Comparison of ENCODE assay signal across 12 cellular contexts in genomic region chr2:122236152-122236892, GRCh38.
DNase-seq lines count a peak whose midpoint lies in the region; ATAC-seq and TF ChIP-seq lines count a peak whose summit lies in the region.
"Had no signal": no experiment of that assay in that cellular context is flagged by ENCODE, and none has a peak within 500 bp of the region (broad histone marks: within the 10 kb centered on the region; RNA-seq: fewer than 3 reads in every experiment).

No MANE protein-coding gene starts in this region.

- peaks cover 1% of the 10 kb centered on the region for H3K27me3 Mint-ChIP-seq in glutamatergic neuron (ENCODE audit: unreplicated experiment)

- peak overlapping the region; percentile 30 for H3K4me3 Mint-ChIP-seq in glutamatergic neuron (ENCODE audit: unreplicated experiment)
- H3K4me3 Mint-ChIP-seq: neural crest cell; T-helper 1 cell treated with Interleukin-12 subunit alpha and Interleukin-12 subunit beta and Interleukin-4 antibody, amounts not matched to agents 30 μg/mL and 1 μg/mL, for 36 hours; type B pancreatic cell had no signal

- no peaks in the 10 kb centered on the region for H3K4me1 ChIP-seq in esophagus squamous epithelium

- DNase-seq in 8988T: peak; percentile 76
- peak; percentile 27 for DNase-seq in HPDE6-E6E7 (ENCODE audit: extremely low spot score)
- DNase-seq in SW480 (ENCODE audit: low spot score): peak; percentile 43
- DNase-seq in glutamatergic neuron: no peak
- DNase-seq in esophagus squamous epithelium (lab: John Stamatoyannopoulos, UW): no peak
- DNase-seq in activated CD4-positive, alpha-beta T cell treated with anti-CD3 and anti-CD28 coated beads for 4 hours: no peak
- no peak for DNase-seq in ecto neural progenitor cell (ENCODE audit: low spot score)
- DNase-seq: NCI-H2227 treated with DMSO at 0.1 percent for 48 hours had no signal

- peak overlapping the region; percentile 56 for H3K27ac Mint-ChIP-seq in glutamatergic neuron (ENCODE audit: unreplicated experiment)
- H3K27ac Mint-ChIP-seq: T-helper 1 cell treated with Interleukin-12 subunit alpha and Interleukin-12 subunit beta and Interleukin-4 antibody, amounts not matched to agents 30 μg/mL and 1 μg/mL, for 36 hours; type B pancreatic cell had no signal

- TF ChIP-seq POLR2A in esophagus squamous epithelium (IDR thresholded peaks at IDR 0.05): no peak

- intact Hi-C loops in esophagus squamous epithelium (cut with DNase I): no loop called here

- no peak overlapping the region for H3K27ac ChIP-seq in esophagus squamous epithelium

- peaks cover 11% of the 10 kb centered on the region for H3K9me3 Mint-ChIP-seq in glutamatergic neuron (ENCODE audit: unreplicated experiment)
- H3K9me3 Mint-ChIP-seq: neural crest cell; T-helper 1 cell treated with Interleukin-12 subunit alpha and Interleukin-12 subunit beta and Interleukin-4 antibody, amounts not matched to agents 30 μg/mL and 1 μg/mL, for 36 hours; type B pancreatic cell had no signal

- H3K4me3 ChIP-seq in esophagus squamous epithelium: no peak overlapping the region

- H3K4me1 Mint-ChIP-seq in glutamatergic neuron (ENCODE audit: low read depth, unreplicated experiment): peaks cover 28% of the 10 kb centered on the region
- H3K4me1 Mint-ChIP-seq: neural crest cell had no signal

- peaks cover 6% of the 10 kb centered on the region for H3K36me3 Mint-ChIP-seq in glutamatergic neuron (ENCODE audit: unreplicated experiment)
- H3K36me3 Mint-ChIP-seq: type B pancreatic cell had no signal

- no peak for ATAC-seq in GM18498 (IDR thresholded peaks at IDR 0.05; ENCODE audit: unreplicated experiment)

- no peak for TF ChIP-seq CTCF in glutamatergic neuron (IDR thresholded peaks at IDR 0.05; ENCODE audit: partially characterized antibody, unreplicated experiment)
- TF ChIP-seq CTCF in esophagus squamous epithelium (IDR thresholded peaks at IDR 0.05): no peak

- H3K27me3 ChIP-seq in esophagus squamous epithelium: no peaks in the 10 kb centered on the region

- no peaks in the 10 kb centered on the region for H3K36me3 ChIP-seq in esophagus squamous epithelium

- 49 to 53% methylated on average over 7 of the region's 7 CpGs for WGBS in esophagus squamous epithelium, 2 donors

- no peaks in the 10 kb centered on the region for H3K9me3 ChIP-seq in esophagus squamous epithelium

Comparison
In these comparisons a context has a peak if more than half of its experiments do, and no peak if none do; other contexts are left out.
1. DNase-seq: peak in 8988T (single experiment), HPDE6-E6E7 (single experiment) and SW480 (single experiment); none in glutamatergic neuron (single experiment), esophagus squamous epithelium (single experiment), activated CD4-positive, alpha-beta T cell treated with anti-CD3 and anti-CD28 coated beads for 4 hours (0 of 2) and ecto neural progenitor cell (single experiment).